Comparison of ENCODE assay signal across 27 cellular contexts in genomic region chr11:9089636-9090035, GRCh38. TPM values are rescaled to one million over a fixed set of nuclear protein-coding genes. Genes with fewer than 3 reads are reported as not detected.
DNase-seq lines count a peak whose midpoint lies in the region; ATAC-seq, FAIRE-seq and TF ChIP-seq lines count a peak whose summit lies in the region.
"Had no signal": no experiment of that assay in that cellular context is flagged by ENCODE, and none has a peak within 500 bp of the region (broad histone marks: within the 10 kb centered on the region; RNA-seq: fewer than 3 reads in every experiment).

No MANE protein-coding gene starts in this region.

- dilution Hi-C loops in keratinocyte (cut with MboI; ENCODE audit: extremely low pct_ligation_motif_present, low sequenced_read_pairs) = no loop called here

- H3K9me1 ChIP-seq in keratinocyte (ENCODE audit: control insufficient read depth, extremely low read depth, insufficient read depth, low read length) = no peaks in the 10 kb centered on the region

- H2AFZ ChIP-seq in keratinocyte (ENCODE audit: control insufficient read depth, low read length) = no peak overlapping the region

- no peak for TF ChIP-seq POLR2A in prostate gland (IDR thresholded peaks at IDR 0.05)

- ATAC-seq in HG02981 (IDR thresholded peaks at IDR 0.05; ENCODE audit: unreplicated experiment) (no peak), GM21423 (IDR thresholded peaks at IDR 0.05; ENCODE audit: unreplicated experiment) (no peak), GM21619 (IDR thresholded peaks at IDR 0.05; ENCODE audit: unreplicated experiment) (no peak)
- ATAC-seq: stimulated activated memory B cell treated with anti-CD40 and anti-IgM and Interleukin-4, amounts not matched to agents 10 μg/mL and 1 μg/mL and 100 μg/mL, for 72 hours had no signal

- WGBS in prostate gland = 67% methylated on average over 6 of the region's 6 CpGs

- H3K79me2 ChIP-seq in keratinocyte (ENCODE audit: control insufficient read depth, insufficient read depth, low read length) = no peaks in the 10 kb centered on the region

- no peak overlapping the region for H3K4me3 ChIP-seq in keratinocyte (ENCODE audit: control insufficient read depth in 2 of 3, extremely low read depth in 1 of 3, insufficient read depth in 2 of 3, low read depth in 1 of 3, low read length in 3 of 3)
- H3K4me3 ChIP-seq in prostate gland = no peak overlapping the region
- H3K4me3 ChIP-seq: adrenal gland, lung, Peyer's patch, SJCRH30, thoracic aorta had no signal

- H3K27ac ChIP-seq in VCaP = peak overlapping the region; percentile 69; the same call in 1 of the 2 replicates
- H3K27ac ChIP-seq in keratinocyte (ENCODE audit: control insufficient read depth, insufficient read depth, low read length) = no peak overlapping the region
- H3K27ac ChIP-seq in prostate gland = peak overlapping the region; percentile 48 to 54
- H3K27ac ChIP-seq: adrenal gland, SJCRH30, thoracic aorta had no signal

- H3K4me1 ChIP-seq in keratinocyte (ENCODE audit: control insufficient read depth, extremely low read depth, insufficient read depth, low read length) (peaks cover 8% of the 10 kb centered on the region), prostate gland (replicated peaks) (peaks cover 6% of the 10 kb centered on the region)
- H3K4me1 ChIP-seq: SJCRH30 had no signal

- no peaks in the 10 kb centered on the region for H4K20me1 ChIP-seq in keratinocyte (ENCODE audit: control insufficient read depth, extremely low read depth, insufficient read depth, low read length)

- intact Hi-C loops in prostate gland (cut with DNase I) = no loop called here

- H3K36me3 ChIP-seq in keratinocyte (ENCODE audit: control insufficient read depth in 2 of 2, extremely low read depth in 1 of 2, insufficient read depth in 2 of 2, low read length in 2 of 2) (no peaks in the 10 kb centered on the region), prostate gland (no peaks in the 10 kb centered on the region)
- H3K36me3 ChIP-seq: adrenal gland, Peyer's patch, SJCRH30, thoracic aorta had no signal

- H3K4me2 ChIP-seq in keratinocyte (ENCODE audit: control insufficient read depth, extremely low read depth, insufficient read depth, low read depth, low read length) = no peak overlapping the region

- peaks cover 16% of the 10 kb centered on the region for H3K27me3 ChIP-seq in keratinocyte (ENCODE audit: control insufficient read depth, extremely low read depth, insufficient read depth, low read length)
- H3K27me3 ChIP-seq in prostate gland (replicated peaks; ENCODE audit: insufficient read depth) = no peaks in the 10 kb centered on the region
- H3K27me3 ChIP-seq: adrenal gland, Peyer's patch, SJCRH30 had no signal

- H3K9ac ChIP-seq in keratinocyte (ENCODE audit: control insufficient read depth, extremely low read depth, insufficient read depth, low read length) = no peak overlapping the region

- no peak for TF ChIP-seq CTCF in VCaP (conservative IDR thresholded peaks at IDR 0.05)
- no peak for TF ChIP-seq CTCF in keratinocyte (optimal IDR thresholded peaks at IDR 0.05 in 1 of 3, IDR thresholded peaks at IDR 0.05 in 1 of 3, conservative IDR thresholded peaks at IDR 0.05 in 1 of 3; ENCODE audit: extremely low read depth in 1 of 3, insufficient read depth in 2 of 3, low read length in 3 of 3)
- no peak for TF ChIP-seq CTCF in prostate gland (IDR thresholded peaks at IDR 0.05)

- peak; percentile 65 for FAIRE-seq in keratinocyte (lab: Jason Lieb, UNC)
- FAIRE-seq: endometrium had no signal

- no peaks in the 10 kb centered on the region for H3K9me3 ChIP-seq in keratinocyte (ENCODE audit: control insufficient read depth, low read depth, low read length)
- H3K9me3 ChIP-seq in prostate gland = no peaks in the 10 kb centered on the region
- H3K9me3 ChIP-seq: adrenal gland, Peyer's patch, SJCRH30, thoracic aorta had no signal

- DNase-seq in HT-29 (ENCODE audit: low spot score) (peak; percentile 22), keratinocyte (ENCODE audit: low read depth, low spot score) (peak; percentile 40), prostate gland (ENCODE audit: low spot score) (no peak)
- DNase-seq: activated CD4-positive, alpha-beta T cell treated with anti-CD3 and anti-CD28 coated beads for 48 hours; activated gamma-delta T cell treated with Interleukin-2 at 50 U/mL for 16 hours; activated T-cell treated with anti-CD3 and anti-CD28 coated beads, Interleukin-2, amount 50 U/mL, for 24 hours; adrenal gland; CD4-positive, alpha-beta T cell; IMR-90; islet precursor cell; NCI-H1105 treated with DMSO at 0.1 percent for 48 hours; NCI-H2081; NCI-H446; NK-92 treated with Interleukin-12 subunit alpha and Interleukin-12 subunit beta, amount 100 ng/mL, for 24 hours; occipital lobe; SJCRH30 had no signal

RNA-seq across cellular contexts. Expression of gene SCUBE2, which starts 1.8 kb away (rescaled TPM):
- not detected in 2 replicates for total RNA-seq in HT-29 (2014; rRNA removed; shearing (Covaris generic))
- polyA plus RNA-seq in keratinocyte = 0.70 to 2.3 TPM (median 1.5 TPM) in 3 replicates
- polyA plus RNA-seq in keratinocyte (2011; ENCODE audit: low read depth) = 0.50 TPM
- 1.3 and 2.2 TPM in 2 replicates for polyA plus RNA-seq in keratinocyte (2011; cell fraction: cytosol; rRNA removed)
- polyA plus RNA-seq in keratinocyte (2011; cell fraction: nucleus; rRNA removed) = 2.4 and 2.5 TPM in 2 replicates
- polyA plus RNA-seq in keratinocyte (2012; ENCODE audit: low replicate concordance) = 1.5 and 2.1 TPM in 2 replicates
- 0.75 to 2.1 TPM (median 1.1 TPM) in 3 replicates for polyA minus RNA-seq in keratinocyte
- polyA minus RNA-seq in keratinocyte (2011; cell fraction: cytosol; rRNA and poly(A)+ RNA removed) = not detected
- 2.3 and 2.8 TPM in 2 replicates for polyA minus RNA-seq in keratinocyte (2011; cell fraction: nucleus; rRNA and poly(A)+ RNA removed)
- total RNA-seq in prostate gland = 100 to 1,000 TPM in 1 of 2 donors, 10 to 100 TPM in 1; 69.8 to 149 TPM
- total RNA-seq: activated CD8-positive, alpha-beta memory T cell treated with anti-CD3 and anti-CD28 coated beads for 36 hours; T-helper 1 cell treated with Interleukin-12 subunit alpha and Interleukin-12 subunit beta and Interleukin-4 antibody, amounts not matched to agents 30 ng/mL and 1 ng/mL, for 36 hours had no signal

Comparison
In these comparisons a context has a peak if more than half of its experiments do, and no peak if none do; other contexts are left out.
1. RNA of gene SCUBE2, which starts 1.8 kb away (total RNA-seq): 69.8 to 149 TPM in prostate gland; not detected in HT-29; every median in the first group is over 10 times any median in the second.